Comparison of ENCODE assay signal across 21 cellular contexts in genomic region chr14:64176330-64176729, GRCh38.
A peak's percentile ranks its signal among the peaks of the same experiment; 100 is the strongest.
DNase-seq lines count a peak whose midpoint lies in the region; ATAC-seq, FAIRE-seq and TF ChIP-seq lines count a peak whose summit lies in the region.
"Had no signal": no experiment of that assay in that cellular context is flagged by ENCODE, and none has a peak within 500 bp of the region (broad histone marks: within the 10 kb centered on the region; RNA-seq: fewer than 3 reads in every experiment).

No MANE protein-coding gene starts in this region.

- H3K4me2 ChIP-seq in K562 (ENCODE audit: insufficient read depth, low read length): no peak overlapping the region

- H3K9me3 Mint-ChIP-seq in activated naive CD4-positive, alpha-beta T cell treated with anti-CD3 and anti-CD28 coated beads, Interleukin-2, amount 50 U/mL, for 72 hours: no peaks in the 10 kb centered on the region
- H3K9me3 Mint-ChIP-seq in activated CD8-positive, alpha-beta T cell treated with anti-CD3 and anti-CD28 coated beads for 36 hours: no peaks in the 10 kb centered on the region
- H3K9me3 Mint-ChIP-seq in stimulated activated naive CD8-positive, alpha-beta T cell treated with anti-CD3 and anti-CD28 coated beads, Interleukin-15, Interleukin-2, amounts not matched to agents 100 ng/mL and 50 ng/mL, for 24 hours: no peaks in the 10 kb centered on the region
- H3K9me3 Mint-ChIP-seq: H9 had no signal

- H3K9ac ChIP-seq in K562 (ENCODE audit: insufficient read depth in 1 of 2, low read depth in 2 of 2, low read length in 2 of 2): no peak overlapping the region

- H3K79me2 ChIP-seq in K562 (ENCODE audit: control insufficient read depth, insufficient read depth, low read length): no peaks in the 10 kb centered on the region

- H2AFZ ChIP-seq in K562 (ENCODE audit: low read depth, low read length): no peak overlapping the region

- FAIRE-seq in K562 (lab: Jason Lieb, UNC): no peak
- no peak for FAIRE-seq in pancreas (lab: Jason Lieb, UNC)

- ATAC-seq in activated naive CD4-positive, alpha-beta T cell treated with anti-CD3 and anti-CD28 coated beads, Interleukin-2, amount 50 U/mL, for 72 hours: peak in 1 of 2 donors; percentile 30
- peak; percentile 77 for ATAC-seq in activated CD8-positive, alpha-beta T cell treated with anti-CD3 and anti-CD28 coated beads for 36 hours
- ATAC-seq in K562 (peak; percentile 42; the same call in 1 of the 3 replicates), pancreas (no peak)
- ATAC-seq: Right ventricle myocardium inferior had no signal

- CTCF ChIA-PET in activated CD8-positive, alpha-beta T cell treated with anti-CD3 and anti-CD28 coated beads for 36 hours (lab: Charles Lee): no interaction called here
- CTCF ChIA-PET in K562 (lab: Yijun Ruan, JAX; ENCODE audit: low intra/inter-chr PET ratio): no interaction called here

- H3K9me3 ChIP-seq in K562 (replicated peaks; ENCODE audit: control insufficient read depth, insufficient read depth, low read depth, low read length) (no peaks in the 10 kb centered on the region), pancreas (no peaks in the 10 kb centered on the region)
- H3K9me3 ChIP-seq: Peyer's patch had no signal

- intact Hi-C loops in activated CD8-positive, alpha-beta T cell treated with anti-CD3 and anti-CD28 coated beads for 36 hours (cut with micrococcal nuclease): loop anchor here (10.0 kb wide), 1 partner anchor 118 kb away; the partner anchor contains the start of gene ESR2
- intact Hi-C loops in K562 (cut with micrococcal nuclease) (no loop called here), pancreas (cut with DNase I) (no loop called here)

- no peak for TF ChIP-seq CTCF in activated CD8-positive, alpha-beta T cell treated with anti-CD3 and anti-CD28 coated beads for 36 hours (IDR thresholded peaks at IDR 0.05)
- TF ChIP-seq CTCF in K562 (IDR thresholded peaks at IDR 0.05 in 2 of 3, conservative IDR thresholded peaks at IDR 0.05 in 1 of 3; ENCODE audit: insufficient read depth in 2 of 3, low read depth in 1 of 3, low read length in 3 of 3) (no peak), pancreas (IDR thresholded peaks at IDR 0.05) (no peak)

- 39% methylated on average over 2 of the region's 2 CpGs for WGBS in K562 (ENCODE audit: insufficient coverage, low coverage, missing lambda C conversion rate)
- 88 to 92% methylated on average over 2 of the region's 2 CpGs for WGBS in pancreas, 2 donors

- no peaks in the 10 kb centered on the region for H4K20me1 ChIP-seq in K562 (replicated peaks; ENCODE audit: control insufficient read depth, insufficient read depth, low read length)

- H3K4me1 ChIP-seq in K562 (replicated peaks in 1 of 2; ENCODE audit: control insufficient read depth in 2 of 2, insufficient read depth in 2 of 2, low read length in 2 of 2) (peaks cover 0 to 3% of the 10 kb centered on the region in 2 experiments; a peak in 3 of 5 replicates), pancreas (peaks cover 0 to 17% (median 9%) of the 10 kb centered on the region in 3 donors)
- H3K4me1 ChIP-seq: Peyer's patch had no signal

- H3K4me3 Mint-ChIP-seq in activated CD8-positive, alpha-beta T cell treated with anti-CD3 and anti-CD28 coated beads for 36 hours: no peak overlapping the region
- no peak overlapping the region for H3K4me3 Mint-ChIP-seq in stimulated activated naive CD8-positive, alpha-beta T cell treated with anti-CD3 and anti-CD28 coated beads, Interleukin-15, Interleukin-2, amounts not matched to agents 100 ng/mL and 50 ng/mL, for 24 hours
- H3K4me3 Mint-ChIP-seq: H9 had no signal

- no TSS peak for BruUV-seq in K562 (replicated peaks; lab: Mats Ljungman, UMichigan)

- peak overlapping the region; percentile 7 to 40 for H3K27ac Mint-ChIP-seq in activated naive CD4-positive, alpha-beta T cell treated with anti-CD3 and anti-CD28 coated beads, Interleukin-2, amount 50 U/mL, for 72 hours
- H3K27ac Mint-ChIP-seq in activated CD8-positive, alpha-beta T cell treated with anti-CD3 and anti-CD28 coated beads for 36 hours: peak overlapping the region; percentile 78
- peak overlapping the region; percentile 49 for H3K27ac Mint-ChIP-seq in stimulated activated naive CD8-positive, alpha-beta T cell treated with anti-CD3 and anti-CD28 coated beads, Interleukin-15, Interleukin-2, amounts not matched to agents 100 ng/mL and 50 ng/mL, for 24 hours
- H3K27ac Mint-ChIP-seq: H9 had no signal

- POLR2A ChIA-PET in activated CD8-positive, alpha-beta T cell treated with anti-CD3 and anti-CD28 coated beads for 36 hours (lab: Charles Lee): interaction anchor here (0.6 kb wide), 1 partner anchor 205 kb away, joined by 3 read pairs; no protein-coding TSS in a partner anchor
- POLR2A ChIA-PET in K562 (lab: Yijun Ruan, JAX): no interaction called here

- H3K36me3 Mint-ChIP-seq in activated naive CD4-positive, alpha-beta T cell treated with anti-CD3 and anti-CD28 coated beads, Interleukin-2, amount 50 U/mL, for 72 hours: peaks cover 10% of the 10 kb centered on the region in 2 donors
- peaks cover 30% of the 10 kb centered on the region for H3K36me3 Mint-ChIP-seq in activated CD8-positive, alpha-beta T cell treated with anti-CD3 and anti-CD28 coated beads for 36 hours (ENCODE audit: low read depth)
- peaks cover 42% of the 10 kb centered on the region for H3K36me3 Mint-ChIP-seq in stimulated activated naive CD8-positive, alpha-beta T cell treated with anti-CD3 and anti-CD28 coated beads, Interleukin-15, Interleukin-2, amounts not matched to agents 100 ng/mL and 50 ng/mL, for 24 hours (ENCODE audit: low read depth)

- H3K27me3 ChIP-seq in K562 (ENCODE audit: control insufficient read depth in 2 of 2, insufficient read depth in 2 of 2, low read length in 2 of 2): no peaks in the 10 kb centered on the region
- no peaks in the 10 kb centered on the region for H3K27me3 ChIP-seq in pancreas
- H3K27me3 ChIP-seq: Peyer's patch had no signal

- H3K4me1 Mint-ChIP-seq in activated CD8-positive, alpha-beta T cell treated with anti-CD3 and anti-CD28 coated beads for 36 hours (ENCODE audit: low read depth): peaks cover 24% of the 10 kb centered on the region
- peaks cover 30% of the 10 kb centered on the region for H3K4me1 Mint-ChIP-seq in stimulated activated naive CD8-positive, alpha-beta T cell treated with anti-CD3 and anti-CD28 coated beads, Interleukin-15, Interleukin-2, amounts not matched to agents 100 ng/mL and 50 ng/mL, for 24 hours (ENCODE audit: low read depth)

- no peak for DNase-seq in activated naive CD4-positive, alpha-beta T cell treated with anti-CD3 and anti-CD28 coated beads, Interleukin-2, amount 50 U/mL, for 72 hours (ENCODE audit: low spot score in 2 of 2)
- DNase-seq in activated naive CD4-positive, alpha-beta T cell (lab: John Stamatoyannopoulos, UW): no peak
- peak; percentile 14 for DNase-seq in activated CD8-positive, alpha-beta T cell treated with anti-CD3 and anti-CD28 coated beads for 36 hours
- no peak for DNase-seq in K562 (ENCODE audit: extremely low read depth in 1 of 4, low spot score in 3 of 4)
- DNase-seq in pancreas: no peak
- no peak for DNase-seq in MV-4-11 (lab: John Stamatoyannopoulos, UW)
- DNase-seq: C1 segment of cervical spinal cord, DMS79 treated with DMSO at 0.1 percent for 48 hours, H9, IMR-90, Karpas-422, NCI-H1092 treated with DMSO at 0.1 percent for 48 hours, NCI-H146, NCI-H2081, NCI-H2171 treated with DMSO at 0.1 percent for 48 hours, NCI-H446 treated with DMSO at 0.1 percent for 48 hours, NCI-H69, Peyer's patch had no signal

- H3K27me3 Mint-ChIP-seq in activated CD8-positive, alpha-beta T cell treated with anti-CD3 and anti-CD28 coated beads for 36 hours: no peaks in the 10 kb centered on the region
- H3K27me3 Mint-ChIP-seq in stimulated activated naive CD8-positive, alpha-beta T cell treated with anti-CD3 and anti-CD28 coated beads, Interleukin-15, Interleukin-2, amounts not matched to agents 100 ng/mL and 50 ng/mL, for 24 hours: no peaks in the 10 kb centered on the region

- no peak for TF ChIP-seq RAD21 in K562 (CRISPR knock-in tag; conservative IDR thresholded peaks at IDR 0.05 in 1 of 2, IDR thresholded peaks at IDR 0.05 in 1 of 2)

- H3K27ac ChIP-seq in K562 (ENCODE audit: extremely low read depth, low read depth, low read length) (no peak overlapping the region), pancreas (no peak overlapping the region)
- H3K27ac ChIP-seq: HL-60, Peyer's patch had no signal

- H3K4me3 ChIP-seq in K562 (no peak overlapping the region), pancreas (no peak overlapping the region)
- H3K4me3 ChIP-seq: Peyer's patch had no signal

- H3K9me1 ChIP-seq in K562 (ENCODE audit: control insufficient read depth, insufficient read depth, low read length): no peaks in the 10 kb centered on the region

- TF ChIP-seq POLR2A in K562 (conservative IDR thresholded peaks at IDR 0.05): no peak

- no peaks in the 10 kb centered on the region for H3K36me3 ChIP-seq in K562 (ENCODE audit: control insufficient read depth, insufficient read depth, low read length)
- H3K36me3 ChIP-seq in pancreas: peaks cover 0 to 28% (median 3%) of the 10 kb centered on the region in 3 donors

- in situ Hi-C loops in K562 (cut with MboI): no loop called here

- no peak for TF ChIP-seq EP300 in K562 (IDR thresholded peaks at IDR 0.05; ENCODE audit: low read length)

TF ChIP-seq in K562, 482 proteins besides CTCF, POLR2A, EP300 and RAD21 (continues in another document):
- no peak for TF ChIP-seq SMAD1 (IDR thresholded peaks at IDR 0.05; ENCODE audit: low read depth, low read length, partially characterized antibody)

Comparison
In these comparisons a context has a peak if more than half of its experiments do, and no peak if none do; other contexts are left out.
1. ATAC-seq: peak in activated CD8-positive, alpha-beta T cell treated with anti-CD3 and anti-CD28 coated beads for 36 hours (single experiment) and K562 (single experiment); none in pancreas (0 of 4).
2. H3K27ac Mint-ChIP-seq: peak in every context shown above with its lines; median percentile 78 in activated CD8-positive, alpha-beta T cell treated with anti-CD3 and anti-CD28 coated beads for 36 hours; 49 in stimulated activated naive CD8-positive, alpha-beta T cell treated with anti-CD3 and anti-CD28 coated beads, Interleukin-15, Interleukin-2, amounts not matched to agents 100 ng/mL and 50 ng/mL, for 24 hours; 24 in activated naive CD4-positive, alpha-beta T cell treated with anti-CD3 and anti-CD28 coated beads, Interleukin-2, amount 50 U/mL, for 72 hours.